ENCODE assay signal across 1 cellular context in genomic region chr1:45286521-45286920, GRCh38. TPM values are rescaled to one million over a fixed set of nuclear protein-coding genes. Genes with fewer than 3 reads are reported as not detected.
"Had no signal": no experiment of that assay in that cellular context is flagged by ENCODE, and none has a peak within 500 bp of the region (broad histone marks: within the 10 kb centered on the region; RNA-seq: fewer than 3 reads in every experiment).

No MANE protein-coding gene starts in this region.

RNA-seq across cellular contexts. Expression of gene HPDL, which starts 40.2 kb away (rescaled TPM):
- total RNA-seq: G401 had no signal
